ENCODE assay signal across 3 cellular contexts in genomic region chr19:6550679-6551078, GRCh38. TPM values are rescaled to one million over a fixed set of nuclear protein-coding genes. Genes with fewer than 3 reads are reported as not detected.
"Had no signal": no experiment of that assay in that cellular context is flagged by ENCODE, and none has a peak within 500 bp of the region (broad histone marks: within the 10 kb centered on the region; RNA-seq: fewer than 3 reads in every experiment).

No MANE protein-coding gene starts in this region.

RNA-seq across cellular contexts. Expression of gene TNFSF9, which starts 19.9 kb away (rescaled TPM):
- total RNA-seq: ascending aorta had no signal

RNA-seq across cellular contexts. Expression of gene CD70, which starts 40.3 kb away (rescaled TPM):
- total RNA-seq: ascending aorta, body of pancreas, bronchial epithelial cell had no signal

RNA-seq across cellular contexts. Expression of gene TUBB4A, which starts 48.6 kb away (rescaled TPM):
- total RNA-seq: bronchial epithelial cell had no signal
